In genomic region chr6:1253816-1254215, GRCh38 we compare ENCODE assay signal across 6 cellular contexts. TPM values are rescaled to one million over a fixed set of nuclear protein-coding genes. Genes with fewer than 3 reads are reported as not detected.
"Had no signal": no experiment of that assay in that cellular context is flagged by ENCODE, and none has a peak within 500 bp of the region (broad histone marks: within the 10 kb centered on the region; RNA-seq: fewer than 3 reads in every experiment).

No MANE protein-coding gene starts in this region.

- H3K4me1 Mint-ChIP-seq: GM23338, H9 had no signal

- H3K9me3 Mint-ChIP-seq: GM23338, H9 had no signal

- H3K27ac Mint-ChIP-seq: GM23338, H9 had no signal

- DNase-seq: H9, HCEC 1CT, KG1 had no signal

- ATAC-seq: GM23338, K562 had no signal

- H3K4me3 Mint-ChIP-seq: GM23338, H9 had no signal

- H2AFZ ChIP-seq: GM23338 had no signal

- H3K4me3 ChIP-seq: GM23338, K562 had no signal

- H3K4me2 ChIP-seq: GM23338 had no signal

RNA-seq across cellular contexts. Expression of gene FOXQ1, which starts 58.1 kb away (rescaled TPM):
- total RNA-seq: GM23338, H1, K562 had no signal
- polyA plus RNA-seq: GM23338, K562 had no signal
